In genomic region chr2:184053326-184053725, GRCh38 we compare ENCODE assay signal across 15 cellular contexts.
A peak's percentile ranks its signal among the peaks of the same experiment; 100 is the strongest.
DNase-seq lines count a peak whose midpoint lies in the region; ATAC-seq and TF ChIP-seq lines count a peak whose summit lies in the region.
"Had no signal": no experiment of that assay in that cellular context is flagged by ENCODE, and none has a peak within 500 bp of the region (broad histone marks: within the 10 kb centered on the region; RNA-seq: fewer than 3 reads in every experiment).

No MANE protein-coding gene starts in this region.

- no peak overlapping the region for H3K4me3 ChIP-seq in body of pancreas
- H3K4me3 ChIP-seq: GM23248 had no signal

- no peak for TF ChIP-seq POLR2A in body of pancreas (IDR thresholded peaks at IDR 0.05)

- WGBS in body of pancreas, 2 donors, result 27 to 32% methylated on average over 3 of the region's 3 CpGs

- H3K36me3 ChIP-seq in body of pancreas (replicated peaks in 1 of 2; ENCODE audit: insufficient read depth in 1 of 2, low read depth in 2 of 2), result no peaks in the 10 kb centered on the region

- H3K27ac ChIP-seq in body of pancreas, result peak overlapping the region in 2 of 4 donors; percentile 47 to 63
- H3K27ac ChIP-seq: GM23248 had no signal

- peaks cover 12% of the 10 kb centered on the region for H3K4me1 ChIP-seq in body of pancreas

- intact Hi-C loops in body of pancreas (cut with DNase I), result no loop called here

- no peaks in the 10 kb centered on the region for H3K27me3 ChIP-seq in body of pancreas

- DNase-seq in HPDE6-E6E7 (ENCODE audit: extremely low spot score) (peak; percentile 38), NCI-H345 (lab: John Stamatoyannopoulos, UW) (peak; percentile 79), body of pancreas (peak; percentile 29 to 58 (median 36)), mucosa of gallbladder (ENCODE audit: low spot score) (peak; percentile 45), NCI-H2171 (lab: John Stamatoyannopoulos, UW) (no peak), iPS-NIHi11 (ENCODE audit: low spot score) (no peak)
- DNase-seq: activated naive CD4-positive, alpha-beta T cell treated with anti-CD3 and anti-CD28 coated beads for 36 hours; C1 segment of cervical spinal cord; GDM1; GM23248; left ventricle myocardium superior; SW 1271 had no signal

- no peaks in the 10 kb centered on the region for H3K9me3 ChIP-seq in body of pancreas

- TF ChIP-seq CTCF in body of pancreas (IDR thresholded peaks at IDR 0.05), result no peak

- ATAC-seq in body of pancreas, result peak; percentile 93
- ATAC-seq in HG03571 (IDR thresholded peaks at IDR 0.05; ENCODE audit: unreplicated experiment), result no peak
- no peak for ATAC-seq in GM21825 (IDR thresholded peaks at IDR 0.05; ENCODE audit: unreplicated experiment)
- ATAC-seq: left ventricle myocardium superior, WTC11 had no signal

Comparison
In these comparisons a context has a peak if more than half of its experiments do, and no peak if none do; other contexts are left out.
1. DNase-seq: peak in HPDE6-E6E7 (single experiment), NCI-H345 (single experiment), body of pancreas (4 of 4) and mucosa of gallbladder (single experiment); none in NCI-H2171 (single experiment) and iPS-NIHi11 (single experiment).